In genomic region chr7:72706521-72706920, GRCh38 we compare ENCODE assay signal across 26 cellular contexts.
"Had no signal": no experiment of that assay in that cellular context is flagged by ENCODE, and none has a peak within 500 bp of the region (broad histone marks: within the 10 kb centered on the region; RNA-seq: fewer than 3 reads in every experiment).

No MANE protein-coding gene starts in this region.

- ATAC-seq: activated CD8-positive, alpha-beta T cell treated with anti-CD3 and anti-CD28 coated beads for 36 hours; activated T-cell treated with anti-CD3 and anti-CD28 coated beads, Interleukin-2, amount 50 U/mL, for 4 hours; activated T-helper 17 cell treated with anti-CD3 and anti-CD28 coated beads, Interleukin-2, amount 50 U/mL, for 72 hours; naive thymus-derived CD8-positive, alpha-beta T cell; right cardiac atrium; stimulated activated effector memory CD8-positive, alpha-beta T cell treated with anti-CD3 and anti-CD28 coated beads, Interleukin-12 subunit alpha, Interleukin-12 subunit beta, amount 100 ng/mL, for 72 hours; T-helper 17 cell had no signal

- H3K27ac ChIP-seq: epithelial cell of prostate, esophagus squamous epithelium, skin epidermis, uterus had no signal

- H3K9me3 Mint-ChIP-seq: activated T-cell treated with anti-CD3 and anti-CD28 coated beads, Interleukin-2, amount 50 U/mL, for 4 hours; activated T-helper 17 cell treated with anti-CD3 and anti-CD28 coated beads, Interleukin-2, amount 50 U/mL, for 72 hours; central memory CD8-positive, alpha-beta T cell; type B pancreatic cell had no signal

- H3K36me3 ChIP-seq: uterus had no signal

- H3K27me3 ChIP-seq: esophagus squamous epithelium, uterus had no signal

- H3K4me3 ChIP-seq: esophagus squamous epithelium, skin epidermis, uterus had no signal

- H3K27ac Mint-ChIP-seq: activated CD4-positive, alpha-beta T cell treated with anti-CD3 and anti-CD28 coated beads, Interleukin-2, amount 10 ng/mL, durations not matched to agents 7 days and 5 days; activated CD8-positive, alpha-beta T cell treated with anti-CD3 and anti-CD28 coated beads for 36 hours; activated T-helper 17 cell treated with anti-CD3 and anti-CD28 coated beads, Interleukin-2, amount 50 U/mL, for 72 hours; mesothelial cell of epicardium; stimulated activated effector memory CD8-positive, alpha-beta T cell treated with anti-CD3 and anti-CD28 coated beads, Interleukin-12 subunit alpha, Interleukin-12 subunit beta, amount 100 ng/mL, for 72 hours; stimulated activated naive CD8-positive, alpha-beta T cell treated with anti-CD3 and anti-CD28 coated beads, Interleukin-15, Interleukin-2, amounts not matched to agents 100 ng/mL and 50 ng/mL, for 24 hours; T-helper 17 cell; type B pancreatic cell had no signal

- DNase-seq: activated CD4-positive, alpha-beta T cell treated with anti-CD3 and anti-CD28 coated beads for 1 hour; activated CD4-positive, alpha-beta T cell treated with anti-CD3 and anti-CD28 coated beads, Interleukin-2, amount 10 ng/mL, durations not matched to agents 7 days and 5 days; activated CD8-positive, alpha-beta T cell treated with anti-CD3 and anti-CD28 coated beads for 36 hours; activated gamma-delta T cell treated with Interleukin-2 at 50 U/mL for 16 hours; activated naive CD4-positive, alpha-beta T cell treated with anti-CD3 and anti-CD28 coated beads, Interleukin-2, amount 50 U/mL, for 16 hours; activated T-cell treated with anti-CD3 and anti-CD28 coated beads, Interleukin-2, amount 50 U/mL, for 4 hours; dermis blood vessel endothelial cell; effector CD4-positive, alpha-beta T cell; esophagus squamous epithelium; naive thymus-derived CD8-positive, alpha-beta T cell; nucleus accumbens; right cardiac atrium; stimulated activated CD4-positive, alpha-beta T cell treated with anti-CD3 and anti-CD28 coated beads, Interleukin-4, amount 100 ng/mL, for 24 hours; substantia nigra; T-helper 17 cell; T1000; uterus had no signal

- H3K9me3 ChIP-seq: esophagus squamous epithelium, uterus had no signal

- H3K4me3 Mint-ChIP-seq: activated CD4-positive, alpha-beta T cell treated with anti-CD3 and anti-CD28 coated beads, Interleukin-2, amount 10 ng/mL, durations not matched to agents 7 days and 5 days; activated CD8-positive, alpha-beta T cell treated with anti-CD3 and anti-CD28 coated beads for 36 hours; activated T-cell treated with anti-CD3 and anti-CD28 coated beads, Interleukin-2, amount 50 U/mL, for 4 hours; activated T-helper 17 cell treated with anti-CD3 and anti-CD28 coated beads, Interleukin-2, amount 50 U/mL, for 72 hours; central memory CD8-positive, alpha-beta T cell; mesothelial cell of epicardium; naive thymus-derived CD8-positive, alpha-beta T cell; neural crest cell; stimulated activated effector memory CD8-positive, alpha-beta T cell treated with anti-CD3 and anti-CD28 coated beads, Interleukin-12 subunit alpha, Interleukin-12 subunit beta, amount 100 ng/mL, for 72 hours; stimulated activated naive CD8-positive, alpha-beta T cell treated with anti-CD3 and anti-CD28 coated beads, Interleukin-15, Interleukin-2, amounts not matched to agents 100 ng/mL and 50 ng/mL, for 24 hours; T-helper 17 cell; type B pancreatic cell had no signal

- H3K4me1 Mint-ChIP-seq: activated CD4-positive, alpha-beta T cell treated with anti-CD3 and anti-CD28 coated beads, Interleukin-2, amount 10 ng/mL, durations not matched to agents 7 days and 5 days; activated T-helper 17 cell treated with anti-CD3 and anti-CD28 coated beads, Interleukin-2, amount 50 U/mL, for 72 hours; central memory CD8-positive, alpha-beta T cell; naive thymus-derived CD8-positive, alpha-beta T cell; stimulated activated effector memory CD8-positive, alpha-beta T cell treated with anti-CD3 and anti-CD28 coated beads, Interleukin-12 subunit alpha, Interleukin-12 subunit beta, amount 100 ng/mL, for 72 hours had no signal

- H3K4me1 ChIP-seq: esophagus squamous epithelium, uterus had no signal

- H3K27me3 Mint-ChIP-seq: activated CD4-positive, alpha-beta T cell treated with anti-CD3 and anti-CD28 coated beads, Interleukin-2, amount 10 ng/mL, durations not matched to agents 7 days and 5 days; activated CD8-positive, alpha-beta T cell treated with anti-CD3 and anti-CD28 coated beads for 36 hours; activated T-helper 17 cell treated with anti-CD3 and anti-CD28 coated beads, Interleukin-2, amount 50 U/mL, for 72 hours; central memory CD8-positive, alpha-beta T cell; naive thymus-derived CD8-positive, alpha-beta T cell; stimulated activated naive CD8-positive, alpha-beta T cell treated with anti-CD3 and anti-CD28 coated beads, Interleukin-15, Interleukin-2, amounts not matched to agents 100 ng/mL and 50 ng/mL, for 24 hours; T-helper 17 cell; type B pancreatic cell had no signal
